10 cellular contexts compared by ENCODE assay signal in the genomic region with DNA sequence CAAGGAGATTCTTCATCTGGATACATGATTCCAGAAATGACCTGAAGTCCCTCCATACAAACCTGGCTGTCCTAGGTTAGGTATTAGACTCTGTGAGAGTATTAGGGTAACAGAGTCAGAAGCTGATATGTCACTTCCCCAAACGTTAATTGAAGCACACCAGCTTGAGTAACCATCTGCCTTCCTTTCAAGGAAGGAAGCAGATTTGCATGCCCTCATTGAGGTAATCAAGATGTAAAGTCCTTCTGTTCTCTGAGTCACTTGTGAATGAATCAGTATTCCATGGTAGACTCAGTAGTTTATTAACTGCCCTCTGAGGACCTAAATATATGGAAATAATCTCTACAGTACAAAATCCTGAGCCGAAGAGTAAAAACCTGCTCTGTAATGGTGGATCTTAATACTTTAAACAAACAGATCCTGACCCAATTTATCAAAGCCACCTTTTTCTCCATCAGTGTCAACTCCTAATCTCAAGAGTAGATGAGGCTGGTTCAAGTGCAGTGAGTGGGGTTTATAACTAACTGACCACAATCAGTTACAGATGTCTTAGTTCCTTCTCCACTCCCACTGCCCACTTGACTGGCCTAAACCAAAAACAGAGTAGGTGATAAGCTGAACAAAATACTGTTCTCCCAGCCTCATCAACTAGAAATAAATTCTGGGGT.
A peak's percentile ranks its signal among the peaks of the same experiment; 100 is the strongest.
DNase-seq lines count a peak whose midpoint lies in the region; ATAC-seq and TF ChIP-seq lines count a peak whose summit lies in the region.
"Had no signal": no experiment of that assay in that cellular context is flagged by ENCODE, and none has a peak within 500 bp of the region (broad histone marks: within the 10 kb centered on the region; RNA-seq: fewer than 3 reads in every experiment).

No MANE protein-coding gene starts in this region.

- no peak overlapping the region for H2AFZ ChIP-seq in IMR-90 (replicated peaks; ENCODE audit: low read length, poor library complexity)

- no peak overlapping the region for H4K91ac ChIP-seq in IMR-90 (ENCODE audit: insufficient read depth, low read depth, low read length)

- H3K36me3 ChIP-seq in IMR-90 (ENCODE audit: control insufficient read depth, insufficient read depth, low read length) (no peaks in the 10 kb centered on the region), upper lobe of right lung (no peaks in the 10 kb centered on the region), upper lobe of left lung (no peaks in the 10 kb centered on the region)

- in situ Hi-C loops in IMR-90 (cut with MboI; ENCODE audit: low sequenced_read_pairs) = no loop called here
- in situ Hi-C loops in KBM-7 (cut with MboI; ENCODE audit: low pct_unique_long_range_greater_than_20kb, low sequenced_read_pairs) = no loop called here

- no peak overlapping the region for H2BK15ac ChIP-seq in IMR-90 (ENCODE audit: low read depth, low read length)

- H3K4me2 ChIP-seq in IMR-90 (ENCODE audit: low read depth, low read length) = no peak overlapping the region; the same call in 1 of the 2 replicates

- H3K36me3 Mint-ChIP-seq in type B pancreatic cell = peaks cover 3% of the 10 kb centered on the region

- no peak overlapping the region for H3K4me3 Mint-ChIP-seq in type B pancreatic cell

- H2AK9ac ChIP-seq in IMR-90 (replicated peaks; ENCODE audit: low read depth, low read length, poor library complexity) = no peak overlapping the region

- no CpG with 5 or more reads among the region's 2 CpGs for WGBS in IMR-90 (ENCODE audit: extremely low coverage in 2 of 2, insufficient read length in 1 of 2), 2 experiments
- 39 to 41% methylated on average over 2 of the region's 2 CpGs for WGBS in upper lobe of left lung, 2 donors

- TF ChIP-seq CTCF in IMR-90 (conservative IDR thresholded peaks at IDR 0.05; ENCODE audit: low read depth, low read length) (no peak), epithelial cell of proximal tubule (conservative IDR thresholded peaks at IDR 0.05; ENCODE audit: low read depth, low read length) (no peak), upper lobe of right lung (IDR thresholded peaks at IDR 0.05) (no peak), upper lobe of left lung (IDR thresholded peaks at IDR 0.05) (no peak), type B pancreatic cell (conservative IDR thresholded peaks at IDR 0.05) (no peak)

- CTCF ChIA-PET in IMR-90 (lab: Yijun Ruan, JAX) = interaction anchor here (0.6 kb wide), 1 partner anchor 41 kb away, joined by 3 read pairs; no protein-coding TSS in a partner anchor

- no peak overlapping the region for H3K56ac ChIP-seq in IMR-90 (ENCODE audit: extremely low read depth, insufficient read depth, low read length)

- POLR2A ChIA-PET in IMR-90 (lab: Charles Lee; ENCODE audit: unreplicated experiment) = no interaction called here

- no peaks in the 10 kb centered on the region for H3K27me3 Mint-ChIP-seq in type B pancreatic cell

- no peaks in the 10 kb centered on the region for H4K20me1 ChIP-seq in IMR-90 (ENCODE audit: insufficient read depth, low read length)

- H3K4ac ChIP-seq in IMR-90 (ENCODE audit: low read depth, low read length) = no peak overlapping the region

- intact Hi-C loops in IMR-90 (cut with micrococcal nuclease) = no loop called here
- intact Hi-C loops in upper lobe of right lung (cut with DNase I) = no loop called here

- no TSS peak for BruUV-seq in IMR-90 (replicated peaks; lab: Mats Ljungman, UMichigan)

- no peak overlapping the region for H3K23ac ChIP-seq in IMR-90 (ENCODE audit: low read depth, low read length)

- H3K18ac ChIP-seq in IMR-90 (ENCODE audit: low read depth, low read length) = no peak overlapping the region

- H3K14ac ChIP-seq in IMR-90 (replicated peaks; ENCODE audit: low read depth, low read length) = no peak overlapping the region

- H4K5ac ChIP-seq in IMR-90 (ENCODE audit: low read depth, low read length) = no peak overlapping the region

- ATAC-seq in GM21619 (IDR thresholded peaks at IDR 0.05; ENCODE audit: unreplicated experiment) = peak; percentile 90
- no peak for ATAC-seq in IMR-90 (ENCODE audit: low read depth)
- ATAC-seq in upper lobe of right lung = no peak
- ATAC-seq in upper lobe of left lung (ENCODE audit: low FRiP score in 2 of 2) = no peak

- no peaks in the 10 kb centered on the region for H3K9me1 ChIP-seq in IMR-90 (ENCODE audit: insufficient read depth, low read length)

- no peaks in the 10 kb centered on the region; the same call in 1 of the 2 replicates for H3K4me1 ChIP-seq in IMR-90 (ENCODE audit: control insufficient read depth, insufficient read depth, low read length)
- H3K4me1 ChIP-seq in upper lobe of right lung = no peaks in the 10 kb centered on the region
- H3K4me1 ChIP-seq in upper lobe of left lung = no peaks in the 10 kb centered on the region

- no peak overlapping the region for H3K27ac Mint-ChIP-seq in type B pancreatic cell

- H3K27ac ChIP-seq in IMR-90 (ENCODE audit: insufficient read depth, low read length) (no peak overlapping the region), upper lobe of right lung (no peak overlapping the region), upper lobe of left lung (no peak overlapping the region)

- H3K9me3 ChIP-seq in IMR-90 (ENCODE audit: control insufficient read depth, insufficient read depth, low read length) (no peaks in the 10 kb centered on the region), upper lobe of right lung (no peaks in the 10 kb centered on the region), upper lobe of left lung (no peaks in the 10 kb centered on the region)

- no peak for TF ChIP-seq EP300 in upper lobe of left lung (IDR thresholded peaks at IDR 0.05)

- H3K9ac ChIP-seq in IMR-90 (ENCODE audit: low read depth, low read length) = no peak overlapping the region

- H2BK5ac ChIP-seq in IMR-90 (ENCODE audit: low read depth, low read length, poor library complexity, severe bottlenecking) = no peak overlapping the region

- H3K27me3 ChIP-seq in IMR-90 (ENCODE audit: control insufficient read depth, insufficient read depth, low read length) (no peaks in the 10 kb centered on the region; the same call in 1 of the 2 replicates), upper lobe of right lung (no peaks in the 10 kb centered on the region), upper lobe of left lung (no peaks in the 10 kb centered on the region)

- no peak overlapping the region for H3K4me3 ChIP-seq in IMR-90 (ENCODE audit: insufficient read depth, low read depth, low read length)
- no peak overlapping the region for H3K4me3 ChIP-seq in epithelial cell of proximal tubule (ENCODE audit: low read depth, low read length)
- H3K4me3 ChIP-seq in upper lobe of right lung = no peak overlapping the region
- H3K4me3 ChIP-seq in upper lobe of left lung = no peak overlapping the region

- no peak for TF ChIP-seq RAD21 in IMR-90 (IDR thresholded peaks at IDR 0.05; ENCODE audit: low read length)

- DNase-seq in Daoy (ENCODE audit: low read depth) (peak; percentile 44), IMR-90 (peak; percentile 77), epithelial cell of proximal tubule (ENCODE audit: low read depth) (peak; percentile 89), upper lobe of right lung (no peak), upper lobe of left lung (no peak), type B pancreatic cell (ENCODE audit: extremely low spot score, unreplicated experiment) (no peak), KBM-7 (no peak)
- DNase-seq: head of caudate nucleus, KG1 had no signal

- H4K8ac ChIP-seq in IMR-90 (ENCODE audit: low read depth in 2 of 2, low read length in 2 of 2) = no peak overlapping the region

- no peaks in the 10 kb centered on the region for H3K4me1 Mint-ChIP-seq in type B pancreatic cell (ENCODE audit: unreplicated experiment)

- no peak overlapping the region for H2BK120ac ChIP-seq in IMR-90 (ENCODE audit: low read depth, low read length)

- no peak overlapping the region for H2AK5ac ChIP-seq in IMR-90 (ENCODE audit: low read depth, low read length)

- H3K9me3 Mint-ChIP-seq in type B pancreatic cell = no peaks in the 10 kb centered on the region

- no peak for TF ChIP-seq POLR2A in IMR-90 (IDR thresholded peaks at IDR 0.05; ENCODE audit: low read depth, low read length)
- no peak for TF ChIP-seq POLR2A in upper lobe of left lung (IDR thresholded peaks at IDR 0.05)

- dilution Hi-C loops in IMR-90 (cut with HindIII; ENCODE audit: low sequenced_read_pairs, unreplicated experiment) = no loop called here

- no peaks in the 10 kb centered on the region for H3K79me1 ChIP-seq in IMR-90 (ENCODE audit: low read depth in 1 of 2, low read length in 2 of 2)

- no peak overlapping the region for H2BK20ac ChIP-seq in IMR-90 (ENCODE audit: low read depth, low read length)

TF ChIP-seq in IMR-90, 13 proteins besides CTCF, POLR2A, EP300 and RAD21 (continues in another document):
- TF ChIP-seq RCOR1 (IDR thresholded peaks at IDR 0.05; ENCODE audit: insufficient replicate concordance, low read length) (no peak), FOS (IDR thresholded peaks at IDR 0.05; ENCODE audit: low read depth, low read length) (no peak), MAFK (IDR thresholded peaks at IDR 0.05; ENCODE audit: low read depth, low read length) (no peak), CHD1 (IDR thresholded peaks at IDR 0.05; ENCODE audit: low read depth, low read length) (no peak), CEBPB (IDR thresholded peaks at IDR 0.05; ENCODE audit: low read depth, low read length) (no peak), MAZ (IDR thresholded peaks at IDR 0.05; ENCODE audit: borderline replicate concordance, low read depth, low read length) (no peak), MXI1 (IDR thresholded peaks at IDR 0.05; ENCODE audit: borderline replicate concordance, low read depth, low read length) (no peak), RFX5 (IDR thresholded peaks at IDR 0.05; ENCODE audit: low read depth, low read length) (no peak), SMC3 (IDR thresholded peaks at IDR 0.05; ENCODE audit: low read depth, low read length) (no peak), BHLHE40 (IDR thresholded peaks at IDR 0.05; ENCODE audit: low read depth, low read length) (no peak), NFE2L2 (IDR thresholded peaks at IDR 0.05; ENCODE audit: low read depth, low read length) (no peak)
- TF ChIP-seq, protein P1, sequence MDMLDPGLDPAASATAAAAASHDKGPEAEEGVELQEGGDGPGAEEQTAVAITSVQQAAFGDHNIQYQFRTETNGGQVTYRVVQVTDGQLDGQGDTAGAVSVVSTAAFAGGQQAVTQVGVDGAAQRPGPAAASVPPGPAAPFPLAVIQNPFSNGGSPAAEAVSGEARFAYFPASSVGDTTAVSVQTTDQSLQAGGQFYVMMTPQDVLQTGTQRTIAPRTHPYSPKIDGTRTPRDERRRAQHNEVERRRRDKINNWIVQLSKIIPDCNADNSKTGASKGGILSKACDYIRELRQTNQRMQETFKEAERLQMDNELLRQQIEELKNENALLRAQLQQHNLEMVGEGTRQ (IDR thresholded peaks at IDR 0.05; ENCODE audit: low read depth, low read length) = no peak

Comparison
In these comparisons a context has a peak if more than half of its experiments do, and no peak if none do; other contexts are left out.
1. DNase-seq: peak in Daoy (single experiment), IMR-90 (single experiment) and epithelial cell of proximal tubule (single experiment); none in upper lobe of right lung (single experiment), upper lobe of left lung (0 of 2), type B pancreatic cell (single experiment) and KBM-7 (single experiment).